Comparison of ENCODE assay signal across 19 cellular contexts in the genomic region with DNA sequence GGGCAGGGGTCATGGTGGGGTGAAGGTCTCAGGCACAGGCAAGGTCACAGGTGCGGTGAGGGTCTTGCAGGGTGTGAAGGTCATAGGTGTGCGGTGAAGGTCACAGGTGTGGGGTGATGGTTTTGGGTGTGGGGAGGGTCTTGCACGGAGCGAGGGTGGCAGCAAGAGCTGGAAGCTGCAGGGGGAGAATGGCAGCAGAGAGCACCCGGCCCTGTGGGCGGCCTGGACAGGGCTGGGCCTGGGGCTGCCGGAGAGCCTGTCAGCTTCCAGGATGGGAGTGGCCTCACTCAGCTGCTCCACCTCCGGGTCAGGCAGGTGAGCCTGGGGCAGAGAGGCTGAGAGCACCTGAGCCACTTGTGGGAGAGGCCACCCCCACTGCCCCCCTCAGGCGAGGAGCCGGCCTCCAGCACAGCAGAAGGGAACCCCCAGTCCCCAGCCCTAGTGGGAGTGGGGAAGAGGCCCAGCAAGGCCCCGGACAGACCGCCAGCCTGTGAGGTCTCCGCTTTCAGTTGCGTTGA. TPM values are rescaled to one million over a fixed set of nuclear protein-coding genes. Genes with fewer than 3 reads are reported as not detected.
DNase-seq lines count a peak whose midpoint lies in the region; ATAC-seq and TF ChIP-seq lines count a peak whose summit lies in the region.
"Had no signal": no experiment of that assay in that cellular context is flagged by ENCODE, and none has a peak within 500 bp of the region (broad histone marks: within the 10 kb centered on the region; RNA-seq: fewer than 3 reads in every experiment).

No MANE protein-coding gene starts in this region.

- no peak overlapping the region for H3K4me2 ChIP-seq in neural progenitor cell
- H3K4me2 ChIP-seq: SK-N-SH had no signal

- H3K36me3 ChIP-seq in Caco-2 (ENCODE audit: control insufficient read depth, insufficient read depth, low read length) = no peaks in the 10 kb centered on the region
- H3K36me3 ChIP-seq in H7 (replicated peaks; ENCODE audit: control insufficient read depth, insufficient read depth, low read length) = no peaks in the 10 kb centered on the region
- H3K36me3 ChIP-seq in neural progenitor cell = no peaks in the 10 kb centered on the region

- H3K4me3 ChIP-seq in Caco-2 (ENCODE audit: low read depth, low read length) = no peak overlapping the region
- no peak overlapping the region for H3K4me3 ChIP-seq in H7 (ENCODE audit: insufficient read depth, low read depth, low read length)
- H3K4me3 ChIP-seq in neural progenitor cell = no peak overlapping the region
- H3K4me3 ChIP-seq: tibial nerve had no signal

- POLR2A ChIA-PET in Caco-2 (lab: Charles Lee) = no interaction called here

- BruUV-seq in Caco-2 (replicated peaks; lab: Mats Ljungman, UMichigan) = no TSS peak

- H3K9ac ChIP-seq in neural progenitor cell = no peak overlapping the region
- H3K9ac ChIP-seq: SK-N-SH had no signal

- no peaks in the 10 kb centered on the region for H3F3A ChIP-seq in neural progenitor cell (ENCODE audit: low read depth)

- H2AFZ ChIP-seq in neural progenitor cell (replicated peaks) = no peak overlapping the region

- CTCF ChIA-PET in Caco-2 (lab: Charles Lee) = no interaction called here

- H4K20me1 ChIP-seq in neural progenitor cell (ENCODE audit: low read depth) = no peaks in the 10 kb centered on the region

- no peaks in the 10 kb centered on the region for H3K27me3 Mint-ChIP-seq in Caco-2 (ENCODE audit: insufficient read depth, unreplicated experiment)
- no peaks in the 10 kb centered on the region for H3K27me3 Mint-ChIP-seq in neural progenitor cell (ENCODE audit: insufficient read depth, low read depth)
- H3K27me3 Mint-ChIP-seq: activated naive CD8-positive, alpha-beta T cell treated with anti-CD3 and anti-CD28 coated beads, Interleukin-2, amount 10 ng/mL, durations not matched to agents 7 days and 5 days; activated T-cell treated with anti-CD3 and anti-CD28 coated beads, Interleukin-2, amount 50 U/mL, for 24 hours had no signal

- DNase-seq in Caco-2 (peak; percentile 59 to 62), H7 (peak; percentile 95), left ventricle myocardium superior (peak; percentile 20), neural progenitor cell (ENCODE audit: low spot score) (no peak), NCI-H1436 treated with DMSO at 0.1 percent for 48 hours (lab: John Stamatoyannopoulos, UW) (no peak)
- no peak for DNase-seq in activated T-cell treated with anti-CD3 and anti-CD28 coated beads, Interleukin-2, amount 50 U/mL, for 48 hours
- DNase-seq: activated CD4-positive, alpha-beta T cell treated with anti-CD3 and anti-CD28 coated beads, Interleukin-2, amount 50 U/mL, for 48 hours; activated T-cell treated with anti-CD3 and anti-CD28 coated beads, Interleukin-2, amount 50 U/mL, for 24 hours; EL; KG1; NCI-H1105 treated with DMSO at 0.1 percent for 48 hours; nucleus accumbens; OCI-M1; SK-N-SH; stimulated activated CD4-positive, alpha-beta T cell treated with anti-CD3 and anti-CD28 coated beads, Interleukin-4, amount 100 ng/mL, for 4 hours had no signal

- H3K36me3 Mint-ChIP-seq in Caco-2 (ENCODE audit: insufficient read depth, unreplicated experiment) (no peaks in the 10 kb centered on the region), neural progenitor cell (no peaks in the 10 kb centered on the region)
- H3K36me3 Mint-ChIP-seq: activated naive CD8-positive, alpha-beta T cell treated with anti-CD3 and anti-CD28 coated beads, Interleukin-2, amount 10 ng/mL, durations not matched to agents 7 days and 5 days had no signal

- TF ChIP-seq CTCF in Caco-2 (IDR thresholded peaks at IDR 0.05; ENCODE audit: insufficient read depth in 1 of 2, low read depth in 1 of 2, low read length in 1 of 2, severe bottlenecking in 1 of 2, unreplicated experiment in 1 of 2) (no peak), neural progenitor cell (IDR thresholded peaks at IDR 0.05) (no peak)

- no peaks in the 10 kb centered on the region for H3K9me3 ChIP-seq in Caco-2
- no peaks in the 10 kb centered on the region for H3K9me3 ChIP-seq in neural progenitor cell (ENCODE audit: low read depth)
- H3K9me3 ChIP-seq: SK-N-SH, tibial nerve had no signal

- H3K79me2 ChIP-seq in neural progenitor cell (ENCODE audit: low read depth) = no peaks in the 10 kb centered on the region

- ATAC-seq in left ventricle myocardium superior = no peak
- no peak for ATAC-seq in HG03175 (IDR thresholded peaks at IDR 0.05; ENCODE audit: unreplicated experiment)
- no peak for ATAC-seq in HG03108 (IDR thresholded peaks at IDR 0.05; ENCODE audit: unreplicated experiment)

- H3K4me1 ChIP-seq in Caco-2 (no peaks in the 10 kb centered on the region), neural progenitor cell (no peaks in the 10 kb centered on the region)

- H3K9me3 Mint-ChIP-seq in Caco-2 (ENCODE audit: unreplicated experiment) = no peaks in the 10 kb centered on the region
- H3K9me3 Mint-ChIP-seq in neural progenitor cell = no peaks in the 10 kb centered on the region
- H3K9me3 Mint-ChIP-seq: activated naive CD8-positive, alpha-beta T cell treated with anti-CD3 and anti-CD28 coated beads, Interleukin-2, amount 10 ng/mL, durations not matched to agents 7 days and 5 days; activated T-cell treated with anti-CD3 and anti-CD28 coated beads, Interleukin-2, amount 50 U/mL, for 24 hours had no signal

- no peaks in the 10 kb centered on the region for H3K4me1 Mint-ChIP-seq in Caco-2 (ENCODE audit: low read depth, unreplicated experiment)
- peaks cover 6% of the 10 kb centered on the region for H3K4me1 Mint-ChIP-seq in neural progenitor cell
- H3K4me1 Mint-ChIP-seq: activated naive CD8-positive, alpha-beta T cell treated with anti-CD3 and anti-CD28 coated beads, Interleukin-2, amount 10 ng/mL, durations not matched to agents 7 days and 5 days had no signal

- no peak overlapping the region for H3K27ac ChIP-seq in neural progenitor cell
- H3K27ac ChIP-seq: tibial nerve had no signal

- H3K27me3 ChIP-seq in Caco-2 (replicated peaks; ENCODE audit: control insufficient read depth, insufficient read depth, low read length) (no peaks in the 10 kb centered on the region), H7 (ENCODE audit: control insufficient read depth, insufficient read depth, low read length) (no peaks in the 10 kb centered on the region), neural progenitor cell (no peaks in the 10 kb centered on the region)
- H3K27me3 ChIP-seq: tibial nerve had no signal

- intact Hi-C loops in Caco-2 (cut with micrococcal nuclease; ENCODE audit: unreplicated experiment) (no loop called here), left ventricle myocardium superior (cut with micrococcal nuclease) (no loop called here)

- H3K4me3 Mint-ChIP-seq in Caco-2 (ENCODE audit: unreplicated experiment) = no peak overlapping the region
- H3K4me3 Mint-ChIP-seq in neural progenitor cell = no peak overlapping the region
- H3K4me3 Mint-ChIP-seq: activated naive CD8-positive, alpha-beta T cell treated with anti-CD3 and anti-CD28 coated beads, Interleukin-2, amount 10 ng/mL, durations not matched to agents 7 days and 5 days; activated T-cell treated with anti-CD3 and anti-CD28 coated beads, Interleukin-2, amount 50 U/mL, for 24 hours had no signal

- peak overlapping the region; percentile 55 for H3K27ac Mint-ChIP-seq in Caco-2 (ENCODE audit: unreplicated experiment)
- H3K27ac Mint-ChIP-seq in neural progenitor cell = peak overlapping the region; percentile 25
- H3K27ac Mint-ChIP-seq: activated naive CD8-positive, alpha-beta T cell treated with anti-CD3 and anti-CD28 coated beads, Interleukin-2, amount 10 ng/mL, durations not matched to agents 7 days and 5 days; activated T-cell treated with anti-CD3 and anti-CD28 coated beads, Interleukin-2, amount 50 U/mL, for 24 hours had no signal

RNA-seq across cellular contexts. Expression of a gene that starts 1.5 kb away (rescaled TPM):
- total RNA-seq in Caco-2 (2022) (0.93 and 0.95 TPM in 2 replicates), left ventricle myocardium superior (0.45 TPM), neural progenitor cell (ENCODE audit: low replicate concordance) (0.17 and 0.25 TPM in 2 replicates)
- total RNA-seq in H7 (2014; rRNA removed; shearing (Covaris generic)) = 0.07 and 0.24 TPM in 2 replicates

RNA-seq across cellular contexts. Expression of a gene that starts 42.3 kb away (rescaled TPM):
- total RNA-seq in Caco-2 (2022) = 23.1 and 24.1 TPM in 2 replicates
- total RNA-seq in H7 (2014; rRNA removed; shearing (Covaris generic)) = 18.7 and 19.7 TPM in 2 replicates
- 14.6 TPM for total RNA-seq in left ventricle myocardium superior
- 36.6 and 140 TPM in 2 replicates for total RNA-seq in neural progenitor cell (ENCODE audit: low replicate concordance)

Comparison
In these comparisons a context has a peak if more than half of its experiments do, and no peak if none do; other contexts are left out.
1. DNase-seq: peak in Caco-2 (2 of 2), H7 (single experiment) and left ventricle myocardium superior (single experiment); none in neural progenitor cell (single experiment), NCI-H1436 treated with DMSO at 0.1 percent for 48 hours (single experiment) and activated T-cell treated with anti-CD3 and anti-CD28 coated beads, Interleukin-2, amount 50 U/mL, for 48 hours (0 of 2).